In genomic region chr11:57638811-57639320, GRCh38 we compare ENCODE assay signal across 8 cellular contexts. TPM values are rescaled to one million over a fixed set of nuclear protein-coding genes. Genes with fewer than 3 reads are reported as not detected.
DNase-seq lines count a peak whose midpoint lies in the region; ATAC-seq and TF ChIP-seq lines count a peak whose summit lies in the region.

No MANE protein-coding gene starts in this region.

- in situ Hi-C loops in astrocyte of the spinal cord (cut with HindIII; ENCODE audit: low sequenced_read_pairs) = no loop called here

- peak in 1 of 4 donors; percentile 10 for ATAC-seq in right lobe of liver

- H3K27me3 Mint-ChIP-seq in T-helper 1 cell treated with Interleukin-12 subunit alpha and Interleukin-12 subunit beta and Interleukin-4 antibody, amounts not matched to agents 30 μg/mL and 1 μg/mL, for 36 hours (ENCODE audit: low read depth) = peaks cover 25% of the 10 kb centered on the region

- TF ChIP-seq CTCF in astrocyte of the spinal cord (IDR thresholded peaks at IDR 0.05; ENCODE audit: low read depth, low read length) (no peak), right lobe of liver (IDR thresholded peaks at IDR 0.05) (no peak), tibial nerve (IDR thresholded peaks at IDR 0.05) (no peak)

- H3K36me3 Mint-ChIP-seq in T-helper 1 cell treated with Interleukin-12 subunit alpha and Interleukin-12 subunit beta and Interleukin-4 antibody, amounts not matched to agents 30 μg/mL and 1 μg/mL, for 36 hours (ENCODE audit: low read depth) = no peaks in the 10 kb centered on the region

- H3K9me3 ChIP-seq in right lobe of liver = no peaks in the 10 kb centered on the region
- no peaks in the 10 kb centered on the region for H3K9me3 ChIP-seq in tibial nerve

- peak overlapping the region; percentile 57 for H3K27ac Mint-ChIP-seq in T-helper 1 cell treated with Interleukin-12 subunit alpha and Interleukin-12 subunit beta and Interleukin-4 antibody, amounts not matched to agents 30 μg/mL and 1 μg/mL, for 36 hours

- DNase-seq in T-helper 1 cell (no peak), astrocyte of the spinal cord (ENCODE audit: low read depth, low spot score) (no peak), right lobe of liver (no peak), tibial nerve (ENCODE audit: low spot score in 2 of 2) (no peak), DMS53 treated with DMSO at 0.1 percent for 48 hours (lab: John Stamatoyannopoulos, UW; ENCODE audit: unreplicated experiment) (no peak), glomerular visceral epithelial cell (ENCODE audit: extremely low spot score) (no peak), RPMI8226 (no peak)

- H3K4me1 ChIP-seq in right lobe of liver (peaks cover 0 to 25% (median 8%) of the 10 kb centered on the region in 4 donors), tibial nerve (peaks cover 0 to 38% (median 17%) of the 10 kb centered on the region in 4 donors)

- H3K27me3 ChIP-seq in right lobe of liver = no peaks in the 10 kb centered on the region
- no peaks in the 10 kb centered on the region for H3K27me3 ChIP-seq in tibial nerve

- H3K4me3 ChIP-seq in astrocyte of the spinal cord (ENCODE audit: low read depth, low read length) = peak overlapping the region; percentile 87
- peak overlapping the region; percentile 51 to 64 (median 59) for H3K4me3 ChIP-seq in right lobe of liver
- H3K4me3 ChIP-seq in tibial nerve = peak overlapping the region; percentile 69 to 90 (median 78)

- H3K4me1 Mint-ChIP-seq in T-helper 1 cell treated with Interleukin-12 subunit alpha and Interleukin-12 subunit beta and Interleukin-4 antibody, amounts not matched to agents 30 μg/mL and 1 μg/mL, for 36 hours (ENCODE audit: low read depth) = peaks cover 10% of the 10 kb centered on the region

- no peak for TF ChIP-seq POLR2A in right lobe of liver (IDR thresholded peaks at IDR 0.05)
- TF ChIP-seq POLR2A in tibial nerve (IDR thresholded peaks at IDR 0.05) = no peak

- TF ChIP-seq EP300 in tibial nerve (IDR thresholded peaks at IDR 0.05) = no peak

- intact Hi-C loops in right lobe of liver (cut with DNase I) = no loop called here

- 14% methylated on average over 10 of the region's 19 CpGs for WGBS in right lobe of liver (ENCODE audit: insufficient coverage, low coverage, low lambda C conversion rate, missing lambda C conversion rate)
- WGBS in tibial nerve, 2 donors = 1% methylated on average over 19 of the region's 19 CpGs

- peak overlapping the region; percentile 96 for H3K4me3 Mint-ChIP-seq in T-helper 1 cell treated with Interleukin-12 subunit alpha and Interleukin-12 subunit beta and Interleukin-4 antibody, amounts not matched to agents 30 μg/mL and 1 μg/mL, for 36 hours

- H3K36me3 ChIP-seq in right lobe of liver = no peaks in the 10 kb centered on the region
- H3K36me3 ChIP-seq in tibial nerve = no peaks in the 10 kb centered on the region

- no peaks in the 10 kb centered on the region for H3K9me3 Mint-ChIP-seq in T-helper 1 cell treated with Interleukin-12 subunit alpha and Interleukin-12 subunit beta and Interleukin-4 antibody, amounts not matched to agents 30 μg/mL and 1 μg/mL, for 36 hours

- H3K27ac ChIP-seq in right lobe of liver = peak overlapping the region; percentile 62 to 71 (median 62)
- peak overlapping the region; percentile 76 to 95 (median 81) for H3K27ac ChIP-seq in tibial nerve

RNA-seq across cellular contexts. Expression of gene YPEL4, which starts 10.8 kb away (rescaled TPM):
- under 1 TPM in 4 of 6 experiments, not detected in 2; 0.06 to 0.84 (median 0.30) TPM for total RNA-seq in right lobe of liver
- total RNA-seq in tibial nerve = 1 to 10 TPM in 1 of 4 donors, under 1 TPM in 3; 0.30 to 1.7 (median 0.41) TPM

RNA-seq across cellular contexts. Expression of gene CLP1, which starts 18.7 kb away (rescaled TPM):
- 1 to 10 TPM; 5.6 to 9.2 (median 6.8) TPM for total RNA-seq in right lobe of liver
- total RNA-seq in tibial nerve = 10 to 100 TPM in 1 of 4 donors, 1 to 10 TPM in 3; 6.3 to 15.1 (median 7.8) TPM

RNA-seq across cellular contexts. Expression of gene ZDHHC5, which starts 29.0 kb away (rescaled TPM):
- total RNA-seq in right lobe of liver (10 to 100 TPM; 27.0 to 35.7 (median 33.6) TPM), tibial nerve (10 to 100 TPM; 26.0 to 57.3 (median 33.7) TPM)

RNA-seq across cellular contexts. Expression of gene SERPING1, which starts 41.4 kb away (rescaled TPM):
- total RNA-seq in right lobe of liver (1,000 to 10,000 TPM; 1,903 to 2,571 (median 2,194) TPM), tibial nerve (100 to 1,000 TPM; 508 to 826 (median 607) TPM)
